ENCODE assay signal across 11 cellular contexts in the genomic region with DNA sequence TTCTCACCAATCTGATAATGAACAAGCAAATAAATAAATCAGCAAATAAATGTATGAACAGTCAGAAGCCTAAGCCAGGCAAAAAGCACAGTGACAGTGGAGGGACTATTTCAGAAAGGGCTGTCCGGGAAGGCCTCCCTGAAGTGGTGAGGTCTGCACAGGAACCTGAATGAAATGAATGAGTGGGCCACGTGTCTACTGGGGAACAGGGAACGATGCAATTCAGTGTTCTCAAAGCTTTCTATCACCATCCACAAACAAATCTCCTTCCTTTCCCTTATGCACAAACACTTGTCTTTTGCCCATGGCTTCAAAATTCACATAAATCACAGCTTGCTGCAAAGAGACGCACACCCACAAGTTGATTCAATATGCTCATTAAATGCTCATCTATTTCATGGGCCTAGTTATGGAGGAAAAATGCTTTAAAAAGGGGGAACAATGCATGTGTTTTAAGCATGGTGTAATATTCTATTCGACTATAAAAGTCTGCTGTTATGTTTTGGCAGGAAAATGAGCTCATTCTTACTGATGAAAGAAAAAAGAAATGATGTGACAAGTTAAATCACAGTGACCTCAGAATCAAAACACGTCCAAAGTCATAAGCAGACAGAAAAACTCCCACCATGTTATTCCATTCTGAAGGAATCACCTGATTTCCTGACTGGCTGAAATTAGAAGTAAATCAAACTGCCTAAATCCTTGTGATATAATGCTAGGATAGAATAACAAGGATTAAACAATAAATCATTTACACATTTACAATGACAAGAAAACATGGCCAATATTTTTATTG. TPM values are rescaled to one million over a fixed set of nuclear protein-coding genes. Genes with fewer than 3 reads are reported as not detected.
DNase-seq lines count a peak whose midpoint lies in the region; ATAC-seq, FAIRE-seq and TF ChIP-seq lines count a peak whose summit lies in the region.
"Had no signal": no experiment of that assay in that cellular context is flagged by ENCODE, and none has a peak within 500 bp of the region (broad histone marks: within the 10 kb centered on the region; RNA-seq: fewer than 3 reads in every experiment).

No MANE protein-coding gene starts in this region.

- DNase-seq in activated CD4-positive, alpha-beta T cell treated with anti-CD3 and anti-CD28 coated beads, Interleukin-2, amount 10 ng/mL, durations not matched to agents 24 days and 14 days = no peak
- DNase-seq in activated CD4-positive, alpha-beta T cell treated with anti-CD3 and anti-CD28 coated beads, Interleukin-2, amount 50 U/mL, for 4 hours = no peak
- DNase-seq in keratinocyte (ENCODE audit: low read depth, low spot score) = no peak
- DNase-seq in stimulated activated naive CD4-positive, alpha-beta T cell treated with Interleukin-2 at 50 U/mL for 16 hours (lab: John Stamatoyannopoulos, UW) = no peak
- no peak for DNase-seq in OCI-M2 (lab: John Stamatoyannopoulos, UW; ENCODE audit: unreplicated experiment)
- DNase-seq: amygdala, NCI-H524 treated with DMSO at 0.1 percent for 48 hours had no signal

- H3K4me1 Mint-ChIP-seq in activated CD4-positive, alpha-beta T cell treated with anti-CD3 and anti-CD28 coated beads, Interleukin-2, amount 10 ng/mL, durations not matched to agents 24 days and 14 days = peaks cover 7% of the 10 kb centered on the region
- H3K4me1 Mint-ChIP-seq in brain = no peaks in the 10 kb centered on the region

- H3K79me2 ChIP-seq in keratinocyte (ENCODE audit: control insufficient read depth, insufficient read depth, low read length) = peaks cover 20% of the 10 kb centered on the region

- no peaks in the 10 kb centered on the region for H3K9me1 ChIP-seq in keratinocyte (ENCODE audit: control insufficient read depth, extremely low read depth, insufficient read depth, low read length)

- no peaks in the 10 kb centered on the region for H3K9me3 ChIP-seq in keratinocyte (ENCODE audit: control insufficient read depth, low read depth, low read length)

- no peak overlapping the region for H3K4me2 ChIP-seq in keratinocyte (ENCODE audit: control insufficient read depth, extremely low read depth, insufficient read depth, low read depth, low read length)

- no peak overlapping the region for H2AFZ ChIP-seq in keratinocyte (ENCODE audit: control insufficient read depth, low read length)

- H3K36me3 Mint-ChIP-seq in activated CD4-positive, alpha-beta T cell treated with anti-CD3 and anti-CD28 coated beads, Interleukin-2, amount 10 ng/mL, durations not matched to agents 24 days and 14 days (ENCODE audit: low read depth) = peaks cover 64% of the 10 kb centered on the region
- peaks cover 48% of the 10 kb centered on the region for H3K36me3 Mint-ChIP-seq in brain

- H4K20me1 ChIP-seq in keratinocyte (ENCODE audit: control insufficient read depth, extremely low read depth, insufficient read depth, low read length) = peaks cover 4% of the 10 kb centered on the region

- no peaks in the 10 kb centered on the region for H3K27me3 ChIP-seq in keratinocyte (ENCODE audit: control insufficient read depth, extremely low read depth, insufficient read depth, low read length)

- no peak for FAIRE-seq in keratinocyte (lab: Jason Lieb, UNC)
- FAIRE-seq: A204.1 had no signal

- H3K27ac Mint-ChIP-seq in activated CD4-positive, alpha-beta T cell treated with anti-CD3 and anti-CD28 coated beads, Interleukin-2, amount 10 ng/mL, durations not matched to agents 24 days and 14 days = peak overlapping the region; percentile 34
- H3K27ac Mint-ChIP-seq in brain = peak overlapping the region in 3 of 5 experiments; percentile 2 to 69 (median 4)

- H3K4me1 ChIP-seq in keratinocyte (ENCODE audit: control insufficient read depth, extremely low read depth, insufficient read depth, low read length) = peaks cover 31% of the 10 kb centered on the region

- no peaks in the 10 kb centered on the region for H3K27me3 Mint-ChIP-seq in activated CD4-positive, alpha-beta T cell treated with anti-CD3 and anti-CD28 coated beads, Interleukin-2, amount 10 ng/mL, durations not matched to agents 24 days and 14 days
- H3K27me3 Mint-ChIP-seq in brain = no peaks in the 10 kb centered on the region

- no peak for ATAC-seq in HG03045 (IDR thresholded peaks at IDR 0.05; ENCODE audit: unreplicated experiment)

- dilution Hi-C loops in keratinocyte (cut with MboI; ENCODE audit: extremely low pct_ligation_motif_present, low sequenced_read_pairs) = no loop called here

- peak overlapping the region; percentile 72 for H3K9ac ChIP-seq in keratinocyte (ENCODE audit: control insufficient read depth, extremely low read depth, insufficient read depth, low read length)

- intact Hi-C loops in activated CD4-positive, alpha-beta T cell treated with anti-CD3 and anti-CD28 coated beads, Interleukin-2, amount 10 ng/mL, durations not matched to agents 24 days and 14 days (cut with micrococcal nuclease) = no loop called here

- no peak overlapping the region for H3K4me3 Mint-ChIP-seq in activated CD4-positive, alpha-beta T cell treated with anti-CD3 and anti-CD28 coated beads, Interleukin-2, amount 10 ng/mL, durations not matched to agents 24 days and 14 days
- H3K4me3 Mint-ChIP-seq in brain = no peak overlapping the region

- H3K27ac ChIP-seq in keratinocyte (ENCODE audit: control insufficient read depth, insufficient read depth, low read length) (peak overlapping the region; percentile 93), temporal lobe (ENCODE audit: low read depth, low read length) (peak overlapping the region; percentile 50)

- H3K9me3 Mint-ChIP-seq in activated CD4-positive, alpha-beta T cell treated with anti-CD3 and anti-CD28 coated beads, Interleukin-2, amount 10 ng/mL, durations not matched to agents 24 days and 14 days = no peaks in the 10 kb centered on the region
- H3K9me3 Mint-ChIP-seq in brain = no peaks in the 10 kb centered on the region

- H3K36me3 ChIP-seq in keratinocyte (ENCODE audit: control insufficient read depth in 2 of 2, extremely low read depth in 1 of 2, insufficient read depth in 2 of 2, low read length in 2 of 2) = peaks cover 25 to 53% of the 10 kb centered on the region in 2 experiments

- no peak for TF ChIP-seq CTCF in brain (conservative IDR thresholded peaks at IDR 0.05)
- no peak for TF ChIP-seq CTCF in keratinocyte (optimal IDR thresholded peaks at IDR 0.05 in 1 of 3, IDR thresholded peaks at IDR 0.05 in 1 of 3, conservative IDR thresholded peaks at IDR 0.05 in 1 of 3; ENCODE audit: extremely low read depth in 1 of 3, insufficient read depth in 2 of 3, low read length in 3 of 3)

- H3K4me3 ChIP-seq in keratinocyte (ENCODE audit: control insufficient read depth in 2 of 3, extremely low read depth in 1 of 3, insufficient read depth in 2 of 3, low read depth in 1 of 3, low read length in 3 of 3) = no peak overlapping the region

RNA-seq across cellular contexts. Expression of gene URB1, which starts 21.6 kb away (rescaled TPM):
- total RNA-seq in activated CD4-positive, alpha-beta T cell treated with anti-CD3 and anti-CD28 coated beads, Interleukin-2, amount 10 ng/mL, durations not matched to agents 24 days and 14 days = 39.2 and 41.7 TPM in 2 replicates
- polyA plus RNA-seq in brain (ENCODE audit: insufficient read depth, low read depth, low replicate concordance) (8.1 TPM), keratinocyte (7.3 to 11.3 TPM (median 9.0 TPM) in 3 replicates)
- 4.9 TPM for polyA plus RNA-seq in keratinocyte (2011; ENCODE audit: low read depth)
- polyA plus RNA-seq in keratinocyte (2011; cell fraction: cytosol; rRNA removed) = 5.5 and 6.0 TPM in 2 replicates
- 26.3 and 27.4 TPM in 2 replicates for polyA plus RNA-seq in keratinocyte (2011; cell fraction: nucleus; rRNA removed)
- 7.1 and 15.0 TPM in 2 replicates for polyA plus RNA-seq in keratinocyte (2012; ENCODE audit: low replicate concordance)
- 20.4 to 31.0 TPM (median 28.1 TPM) in 3 replicates for polyA minus RNA-seq in keratinocyte
- 15.7 TPM for polyA minus RNA-seq in keratinocyte (2011; cell fraction: cytosol; rRNA and poly(A)+ RNA removed)
- 53.4 and 72.7 TPM in 2 replicates for polyA minus RNA-seq in keratinocyte (2011; cell fraction: nucleus; rRNA and poly(A)+ RNA removed)
- 12.3 TPM for total RNA-seq in temporal lobe

RNA-seq across cellular contexts. Expression of gene EVA1C, which starts 41.3 kb away (rescaled TPM):
- total RNA-seq in activated CD4-positive, alpha-beta T cell treated with anti-CD3 and anti-CD28 coated beads, Interleukin-2, amount 10 ng/mL, durations not matched to agents 24 days and 14 days = 6.0 and 8.2 TPM in 2 replicates
- polyA plus RNA-seq in brain (ENCODE audit: insufficient read depth, low read depth, low replicate concordance) (14.1 TPM), keratinocyte (6.1 to 15.3 TPM (median 10.8 TPM) in 3 replicates)
- 7.1 TPM for polyA plus RNA-seq in keratinocyte (2011; ENCODE audit: low read depth)
- polyA plus RNA-seq in keratinocyte (2011; cell fraction: cytosol; rRNA removed) = 7.3 and 14.3 TPM in 2 replicates
- polyA plus RNA-seq in keratinocyte (2011; cell fraction: nucleus; rRNA removed) = 6.8 TPM in 2 replicates
- polyA plus RNA-seq in keratinocyte (2012; ENCODE audit: low replicate concordance) = 12.5 and 13.1 TPM in 2 replicates
- polyA minus RNA-seq in keratinocyte = 6.5 to 13.9 TPM (median 10.0 TPM) in 3 replicates
- 8.1 TPM for polyA minus RNA-seq in keratinocyte (2011; cell fraction: cytosol; rRNA and poly(A)+ RNA removed)
- 4.5 and 5.2 TPM in 2 replicates for polyA minus RNA-seq in keratinocyte (2011; cell fraction: nucleus; rRNA and poly(A)+ RNA removed)
- total RNA-seq in temporal lobe = 1.5 TPM
